ENCODE assay signal across 25 cellular contexts in the genomic region with DNA sequence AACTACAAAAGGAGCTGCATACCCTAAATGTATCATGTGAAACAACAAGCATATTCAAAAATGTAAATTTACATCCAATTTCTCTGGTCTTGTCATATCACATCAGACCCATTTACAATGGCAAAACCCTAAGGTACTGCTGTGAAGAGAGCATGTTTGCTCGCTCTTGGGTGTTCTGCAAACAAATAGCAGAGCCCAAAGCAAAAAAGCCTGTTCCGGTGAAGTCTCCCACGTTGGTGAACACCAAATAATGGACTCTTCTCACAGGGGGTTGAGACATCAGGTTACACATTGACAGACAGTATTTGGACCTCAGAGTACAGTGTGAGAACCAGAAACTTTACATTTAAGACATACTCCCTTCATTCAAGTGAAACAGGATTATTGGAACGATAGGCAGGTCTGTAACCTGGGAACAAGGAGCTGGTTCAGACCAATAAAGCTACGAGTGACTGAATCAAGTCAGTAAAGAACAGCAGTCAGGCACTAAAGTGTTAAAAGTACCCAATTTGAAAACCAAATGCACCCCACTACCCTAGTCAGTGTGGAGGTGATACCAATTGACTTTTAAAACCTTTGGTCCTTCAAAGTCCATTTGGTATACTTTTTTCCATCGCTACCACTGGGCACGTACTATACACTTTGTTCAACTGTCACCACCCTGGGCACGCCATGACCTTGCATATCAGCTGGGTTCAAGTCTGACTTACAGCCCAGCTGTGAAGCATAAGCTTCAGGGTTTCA.
"Had no signal": no experiment of that assay in that cellular context is flagged by ENCODE, and none has a peak within 500 bp of the region (broad histone marks: within the 10 kb centered on the region; RNA-seq: fewer than 3 reads in every experiment).

No MANE protein-coding gene starts in this region.

- ATAC-seq: activated naive CD8-positive, alpha-beta T cell treated with anti-CD3 and anti-CD28 coated beads, Interleukin-2, amount 50 U/mL, for 24 hours; activated T-cell treated with anti-CD3 and anti-CD28 coated beads, Interleukin-2, amount 50 U/mL, for 4 hours; activated T-helper 17 cell treated with anti-CD3 and anti-CD28 coated beads, Interleukin-2, amount 50 U/mL, for 72 hours; heart right ventricle; sciatic nerve; stimulated activated naive CD8-positive, alpha-beta T cell treated with anti-CD3 and anti-CD28 coated beads, Interleukin-15, Interleukin-2, amounts not matched to agents 100 U/mL and 50 U/mL, for 24 hours; T-helper 17 cell had no signal

- DNase-seq: activated CD4-positive, alpha-beta memory T cell treated with anti-CD3 and anti-CD28 coated beads for 36 hours; activated CD4-positive, alpha-beta T cell treated with anti-CD3 and anti-CD28 coated beads, Interleukin-2, amount 10 ng/mL, durations not matched to agents 24 days and 14 days; activated CD4-positive, CD25-positive, alpha-beta regulatory T cell treated with anti-CD3 and anti-CD28 coated beads, Interleukin-2, amount 50 U/mL, for 72 hours; activated CD8-positive, alpha-beta memory T cell treated with anti-CD3 and anti-CD28 coated beads, Interleukin-2, amount 50 U/mL, for 4 hours; activated gamma-delta T cell treated with Interleukin-2 at 50 U/mL for 16 hours; activated naive CD8-positive, alpha-beta T cell treated with anti-CD3 and anti-CD28 coated beads, Interleukin-2, amount 50 U/mL, for 24 hours; activated T-cell treated with anti-CD3 and anti-CD28 coated beads, Interleukin-2, amount 50 U/mL, for 4 hours; endodermal cell; foreskin melanocyte; heart right ventricle; kidney glomerular epithelial cell; left lung; mammary epithelial cell; stimulated activated CD4-positive, alpha-beta T cell treated with anti-CD3 and anti-CD28 coated beads, Interleukin-12 subunit alpha, Interleukin-12 subunit beta, amount 100 ng/mL, for 4 hours; stimulated activated CD4-positive, alpha-beta T cell treated with anti-CD3 and anti-CD28 coated beads, Interleukin-4, amount 100 ng/mL, for 1 hour; stimulated activated naive CD8-positive, alpha-beta T cell treated with anti-CD3 and anti-CD28 coated beads, Interleukin-15, Interleukin-2, amounts not matched to agents 100 U/mL and 50 U/mL, for 24 hours; T-helper 17 cell; T1000; testis; transverse colon had no signal

- H3K27ac ChIP-seq: esophagus muscularis mucosa, neutrophil, testis, transverse colon had no signal

- FAIRE-seq: urothelium cell line had no signal
